In genomic region chr12:103105971-103106597, GRCh38 we compare ENCODE assay signal across 12 cellular contexts.
DNase-seq lines count a peak whose midpoint lies in the region; ATAC-seq lines count a peak whose summit lies in the region.
"Had no signal": no experiment of that assay in that cellular context is flagged by ENCODE, and none has a peak within 500 bp of the region (broad histone marks: within the 10 kb centered on the region; RNA-seq: fewer than 3 reads in every experiment).

No MANE protein-coding gene starts in this region.

- H3K36me3 Mint-ChIP-seq in activated CD4-positive, alpha-beta T cell treated with anti-CD3 and anti-CD28 coated beads, Interleukin-2, amount 10 ng/mL, durations not matched to agents 24 days and 14 days (ENCODE audit: low read depth) = no peaks in the 10 kb centered on the region

- ATAC-seq in GM18511 (IDR thresholded peaks at IDR 0.05; ENCODE audit: unreplicated experiment) (peak; percentile 60), GM21360 (IDR thresholded peaks at IDR 0.05; ENCODE audit: unreplicated experiment) (peak; percentile 50), HG02870 (IDR thresholded peaks at IDR 0.05; ENCODE audit: unreplicated experiment) (peak; percentile 58), HG03469 (IDR thresholded peaks at IDR 0.05; ENCODE audit: unreplicated experiment) (peak; percentile 52)

- DNase-seq in stimulated activated CD4-positive, alpha-beta T cell treated with anti-CD3 and anti-CD28 coated beads, Interleukin-2, amount 100 ng/mL, for 24 hours = no peak
- no peak for DNase-seq in activated effector memory CD4-positive, alpha-beta T cell treated with Interleukin-2 at 50 U/mL for 16 hours
- no peak for DNase-seq in activated CD4-positive, alpha-beta T cell treated with anti-CD3 and anti-CD28 coated beads, Interleukin-2, amount 10 ng/mL, durations not matched to agents 24 days and 14 days
- no peak for DNase-seq in activated naive CD4-positive, alpha-beta T cell treated with Interleukin-2 at 50 U/mL for 16 hours
- DNase-seq: AML-193, DMS79 treated with DMSO at 0.1 percent for 48 hours, midbrain, NCI-H510A had no signal

- peaks cover 1% of the 10 kb centered on the region for H3K9me3 Mint-ChIP-seq in activated CD4-positive, alpha-beta T cell treated with anti-CD3 and anti-CD28 coated beads, Interleukin-2, amount 10 ng/mL, durations not matched to agents 24 days and 14 days

- no peaks in the 10 kb centered on the region for H3K27me3 Mint-ChIP-seq in activated CD4-positive, alpha-beta T cell treated with anti-CD3 and anti-CD28 coated beads, Interleukin-2, amount 10 ng/mL, durations not matched to agents 24 days and 14 days

- intact Hi-C loops in activated CD4-positive, alpha-beta T cell treated with anti-CD3 and anti-CD28 coated beads, Interleukin-2, amount 10 ng/mL, durations not matched to agents 24 days and 14 days (cut with micrococcal nuclease) = loop anchor here (10.0 kb wide), 1 partner anchor 399 kb away; no protein-coding TSS in a partner anchor

- no peak overlapping the region for H3K27ac Mint-ChIP-seq in activated CD4-positive, alpha-beta T cell treated with anti-CD3 and anti-CD28 coated beads, Interleukin-2, amount 10 ng/mL, durations not matched to agents 24 days and 14 days

- H3K4me1 Mint-ChIP-seq in activated CD4-positive, alpha-beta T cell treated with anti-CD3 and anti-CD28 coated beads, Interleukin-2, amount 10 ng/mL, durations not matched to agents 24 days and 14 days = no peaks in the 10 kb centered on the region

- no peak overlapping the region for H3K4me3 Mint-ChIP-seq in activated CD4-positive, alpha-beta T cell treated with anti-CD3 and anti-CD28 coated beads, Interleukin-2, amount 10 ng/mL, durations not matched to agents 24 days and 14 days
